In the genomic region with DNA sequence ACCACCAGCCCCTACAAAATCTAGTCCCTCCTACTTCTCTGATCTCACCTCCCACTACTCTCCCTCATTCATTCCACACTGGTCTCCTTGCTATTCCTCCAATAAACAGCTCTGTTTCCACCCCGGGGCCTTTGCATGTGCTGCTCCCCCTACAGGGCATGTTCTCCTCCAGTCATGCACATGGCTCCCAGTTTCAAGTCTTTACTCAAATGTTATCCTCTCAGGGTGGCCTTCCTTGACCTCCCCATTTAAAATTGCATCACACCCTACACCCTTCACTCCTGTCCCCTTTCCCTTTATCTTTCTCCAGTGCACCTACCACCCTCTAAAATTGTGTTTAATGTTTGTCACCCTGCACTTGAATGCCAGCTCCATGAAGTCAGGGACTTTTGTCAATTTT, we compare ENCODE assay signal across 1 cellular context.
TF ChIP-seq lines count a peak whose summit lies in the region.

No MANE protein-coding gene starts in this region.

TF ChIP-seq in K562, 482 proteins besides CTCF, POLR2A, EP300 and RAD21 (continued from another document and continues in another):
- no peak for TF ChIP-seq SIRT6 (IDR thresholded peaks at IDR 0.05; ENCODE audit: low read depth, low read length)
- no peak for TF ChIP-seq BACH1 (tag; IDR thresholded peaks at IDR 0.05)
- peak; percentile 49 to 64 for TF ChIP-seq TRIM24 (IDR thresholded peaks at IDR 0.05)
- TF ChIP-seq HDAC3 (IDR thresholded peaks at IDR 0.05; ENCODE audit: borderline replicate concordance, partially characterized antibody) = no peak
- TF ChIP-seq, protein P1, sequence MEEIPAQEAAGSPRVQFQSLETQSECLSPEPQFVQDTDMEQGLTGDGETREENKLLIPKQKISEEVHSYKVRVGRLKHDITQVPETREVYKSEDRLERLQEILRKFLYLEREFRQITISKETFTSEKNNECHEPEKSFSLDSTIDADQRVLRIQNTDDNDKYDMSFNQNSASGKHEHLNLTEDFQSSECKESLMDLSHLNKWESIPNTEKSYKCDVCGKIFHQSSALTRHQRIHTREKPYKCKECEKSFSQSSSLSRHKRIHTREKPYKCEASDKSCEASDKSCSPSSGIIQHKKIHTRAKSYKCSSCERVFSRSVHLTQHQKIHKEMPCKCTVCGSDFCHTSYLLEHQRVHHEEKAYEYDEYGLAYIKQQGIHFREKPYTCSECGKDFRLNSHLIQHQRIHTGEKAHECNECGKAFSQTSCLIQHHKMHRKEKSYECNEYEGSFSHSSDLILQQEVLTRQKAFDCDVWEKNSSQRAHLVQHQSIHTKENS (CRISPR knock-in tag; IDR thresholded peaks at IDR 0.05) = no peak
- no peak for TF ChIP-seq TBL1XR1 (IDR thresholded peaks at IDR 0.05; ENCODE audit: low read length in 2 of 2)
- TF ChIP-seq ZFP30 (CRISPR knock-in tag; IDR thresholded peaks at IDR 0.05; ENCODE audit: borderline replicate concordance) = no peak
- TF ChIP-seq ADNP (tag; IDR thresholded peaks at IDR 0.05) = peak; percentile 65
- no peak for TF ChIP-seq PHB2 (IDR thresholded peaks at IDR 0.05; ENCODE audit: low read depth)
- no peak for TF ChIP-seq ILK (tag; IDR thresholded peaks at IDR 0.05; ENCODE audit: borderline replicate concordance, low read depth)
- 0 out of 2 replicates have a peak, but pooled peaks have one; percentile 40 for TF ChIP-seq LEF1 (IDR thresholded peaks at IDR 0.05)
- TF ChIP-seq ZBTB43 (CRISPR knock-in tag; IDR thresholded peaks at IDR 0.05) = no peak
- TF ChIP-seq, protein P2, sequence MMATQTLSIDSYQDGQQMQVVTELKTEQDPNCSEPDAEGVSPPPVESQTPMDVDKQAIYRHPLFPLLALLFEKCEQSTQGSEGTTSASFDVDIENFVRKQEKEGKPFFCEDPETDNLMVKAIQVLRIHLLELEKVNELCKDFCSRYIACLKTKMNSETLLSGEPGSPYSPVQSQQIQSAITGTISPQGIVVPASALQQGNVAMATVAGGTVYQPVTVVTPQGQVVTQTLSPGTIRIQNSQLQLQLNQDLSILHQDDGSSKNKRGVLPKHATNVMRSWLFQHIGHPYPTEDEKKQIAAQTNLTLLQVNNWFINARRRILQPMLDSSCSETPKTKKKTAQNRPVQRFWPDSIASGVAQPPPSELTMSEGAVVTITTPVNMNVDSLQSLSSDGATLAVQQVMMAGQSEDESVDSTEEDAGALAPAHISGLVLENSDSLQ (IDR thresholded peaks at IDR 0.05) = no peak
- peak; percentile 61; the same call in 1 of the 2 replicates for TF ChIP-seq CBX1 (IDR thresholded peaks at IDR 0.05; ENCODE audit: low read depth)
- no peak for TF ChIP-seq ZFX (CRISPR knock-in tag; IDR thresholded peaks at IDR 0.05)
- TF ChIP-seq ZSCAN32 (CRISPR knock-in tag; IDR thresholded peaks at IDR 0.05) = no peak
- TF ChIP-seq RBM25 (IDR thresholded peaks at IDR 0.05; ENCODE audit: low read depth, low read length, severe bottlenecking) = peak; percentile 87
- TF ChIP-seq, protein P3, sequence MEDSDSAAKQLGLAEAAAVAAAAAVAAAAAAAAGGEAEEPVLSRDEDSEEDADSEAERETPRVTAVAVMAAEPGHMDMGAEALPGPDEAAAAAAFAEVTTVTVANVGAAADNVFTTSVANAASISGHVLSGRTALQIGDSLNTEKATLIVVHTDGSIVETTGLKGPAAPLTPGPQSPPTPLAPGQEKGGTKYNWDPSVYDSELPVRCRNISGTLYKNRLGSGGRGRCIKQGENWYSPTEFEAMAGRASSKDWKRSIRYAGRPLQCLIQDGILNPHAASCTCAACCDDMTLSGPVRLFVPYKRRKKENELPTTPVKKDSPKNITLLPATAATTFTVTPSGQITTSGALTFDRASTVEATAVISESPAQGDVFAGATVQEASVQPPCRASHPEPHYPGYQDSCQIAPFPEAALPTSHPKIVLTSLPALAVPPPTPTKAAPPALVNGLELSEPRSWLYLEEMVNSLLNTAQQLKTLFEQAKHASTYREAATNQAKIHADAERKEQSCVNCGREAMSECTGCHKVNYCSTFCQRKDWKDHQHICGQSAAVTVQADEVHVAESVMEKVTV (CRISPR knock-in tag; IDR thresholded peaks at IDR 0.05) = no peak
- no peak for TF ChIP-seq ETV5 (CRISPR knock-in tag; IDR thresholded peaks at IDR 0.05; ENCODE audit: low read depth)
- no peak for TF ChIP-seq RBM34 (IDR thresholded peaks at IDR 0.05; ENCODE audit: borderline replicate concordance, insufficient read depth, low read length)
- no peak for TF ChIP-seq TBP (optimal IDR thresholded peaks at IDR 0.05; ENCODE audit: low read depth, low read length)
- TF ChIP-seq ZBTB7A (IDR thresholded peaks at IDR 0.05; ENCODE audit: borderline replicate concordance, control insufficient read depth, low read depth, low read length) = no peak
- TF ChIP-seq ZSCAN29 (IDR thresholded peaks at IDR 0.05) = no peak
- peak; percentile 24 to 61 for TF ChIP-seq AFF1 (IDR thresholded peaks at IDR 0.05; ENCODE audit: low read depth in 1 of 2, partially characterized antibody in 2 of 2)
- no peak for TF ChIP-seq ZC3H4 (CRISPR knock-in tag; IDR thresholded peaks at IDR 0.05; ENCODE audit: borderline replicate concordance)
- TF ChIP-seq CEBPZ (IDR thresholded peaks at IDR 0.05; ENCODE audit: borderline replicate concordance, low read depth, low read length) = no peak
- TF ChIP-seq NCOA2 (IDR thresholded peaks at IDR 0.05; ENCODE audit: partially characterized antibody in 2 of 2) = no peak
- TF ChIP-seq MYNN (IDR thresholded peaks at IDR 0.05) = no peak
- no peak for TF ChIP-seq MYNN (CRISPR knock-in tag; IDR thresholded peaks at IDR 0.05)
- TF ChIP-seq CSDE1 (IDR thresholded peaks at IDR 0.05) = no peak
- TF ChIP-seq TSHZ1 (CRISPR knock-in tag; IDR thresholded peaks at IDR 0.05) = no peak
- no peak for TF ChIP-seq DDX20 (tag; IDR thresholded peaks at IDR 0.05; ENCODE audit: low read depth)
- TF ChIP-seq, protein P4, sequence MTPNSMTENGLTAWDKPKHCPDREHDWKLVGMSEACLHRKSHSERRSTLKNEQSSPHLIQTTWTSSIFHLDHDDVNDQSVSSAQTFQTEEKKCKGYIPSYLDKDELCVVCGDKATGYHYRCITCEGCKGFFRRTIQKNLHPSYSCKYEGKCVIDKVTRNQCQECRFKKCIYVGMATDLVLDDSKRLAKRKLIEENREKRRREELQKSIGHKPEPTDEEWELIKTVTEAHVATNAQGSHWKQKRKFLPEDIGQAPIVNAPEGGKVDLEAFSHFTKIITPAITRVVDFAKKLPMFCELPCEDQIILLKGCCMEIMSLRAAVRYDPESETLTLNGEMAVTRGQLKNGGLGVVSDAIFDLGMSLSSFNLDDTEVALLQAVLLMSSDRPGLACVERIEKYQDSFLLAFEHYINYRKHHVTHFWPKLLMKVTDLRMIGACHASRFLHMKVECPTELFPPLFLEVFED (CRISPR knock-in tag; conservative IDR thresholded peaks at IDR 0.05) = peak; percentile 77; the same call in 1 of the 2 replicates
- TF ChIP-seq RBM22 (IDR thresholded peaks at IDR 0.05; ENCODE audit: low read depth, low read length, poor library complexity, severe bottlenecking) = no peak
- TF ChIP-seq, protein P5, sequence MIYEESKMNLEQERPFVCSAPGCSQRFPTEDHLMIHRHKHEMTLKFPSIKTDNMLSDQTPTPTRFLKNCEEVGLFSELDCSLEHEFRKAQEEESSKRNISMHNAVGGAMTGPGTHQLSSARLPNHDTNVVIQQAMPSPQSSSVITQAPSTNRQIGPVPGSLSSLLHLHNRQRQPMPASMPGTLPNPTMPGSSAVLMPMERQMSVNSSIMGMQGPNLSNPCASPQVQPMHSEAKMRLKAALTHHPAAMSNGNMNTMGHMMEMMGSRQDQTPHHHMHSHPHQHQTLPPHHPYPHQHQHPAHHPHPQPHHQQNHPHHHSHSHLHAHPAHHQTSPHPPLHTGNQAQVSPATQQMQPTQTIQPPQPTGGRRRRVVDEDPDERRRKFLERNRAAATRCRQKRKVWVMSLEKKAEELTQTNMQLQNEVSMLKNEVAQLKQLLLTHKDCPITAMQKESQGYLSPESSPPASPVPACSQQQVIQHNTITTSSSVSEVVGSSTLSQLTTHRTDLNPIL (CRISPR knock-in tag; IDR thresholded peaks at IDR 0.05) = no peak
- no peak for TF ChIP-seq ELF4 (CRISPR knock-in tag; IDR thresholded peaks at IDR 0.05)
- no peak for TF ChIP-seq TAF15 (IDR thresholded peaks at IDR 0.05; ENCODE audit: low read depth, low read length)
- TF ChIP-seq MBD2 (IDR thresholded peaks at IDR 0.05; ENCODE audit: borderline replicate concordance, low read depth) = no peak
- TF ChIP-seq NFRKB (IDR thresholded peaks at IDR 0.05; ENCODE audit: low read depth) = peak; percentile 44; the same call in 1 of the 2 replicates
- TF ChIP-seq ZBTB1 (CRISPR knock-in tag; IDR thresholded peaks at IDR 0.05; ENCODE audit: borderline replicate concordance, low read depth) = no peak
- peak in 1 of 2 experiments; percentile 13; a peak in 1 of 4 replicates for TF ChIP-seq SRF (CRISPR knock-in tag; IDR thresholded peaks at IDR 0.05)
